14 cellular contexts compared by ENCODE assay signal in the genomic region with DNA sequence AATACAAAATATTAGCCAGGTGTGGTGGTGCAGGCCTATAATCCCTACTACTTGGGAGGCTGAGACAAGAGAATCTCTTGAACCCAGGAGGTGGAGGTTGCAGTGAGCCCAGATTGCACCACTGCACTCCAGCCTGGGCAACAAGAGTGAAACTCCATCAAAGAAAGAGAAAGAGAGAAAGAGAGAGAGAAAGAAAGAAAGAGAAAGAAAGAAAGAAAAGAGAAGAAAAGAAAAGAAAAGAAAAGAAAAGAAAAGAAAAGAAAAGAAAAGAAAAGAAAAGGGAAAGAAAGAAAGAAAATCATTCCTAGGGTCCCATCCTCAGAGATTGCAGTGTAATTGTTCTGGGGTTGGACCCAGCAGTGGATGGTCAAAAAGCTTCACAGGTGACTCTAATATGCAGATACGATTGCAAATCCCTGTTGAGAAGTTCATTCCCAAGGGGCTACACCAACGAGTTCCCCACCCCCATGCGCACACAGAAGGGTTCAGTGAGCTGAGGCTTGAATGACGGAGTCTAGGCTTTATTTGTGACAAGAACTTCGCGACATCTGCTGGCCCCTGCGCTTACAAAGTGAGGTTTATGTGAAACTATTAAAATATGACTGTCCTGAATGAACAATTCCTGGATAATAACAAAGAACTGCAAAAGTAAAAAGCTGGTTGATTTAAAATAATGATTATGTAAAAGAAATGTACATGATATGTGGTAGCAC. TPM values are rescaled to one million over a fixed set of nuclear protein-coding genes. Genes with fewer than 3 reads are reported as not detected.
A peak's percentile ranks its signal among the peaks of the same experiment; 100 is the strongest.
DNase-seq lines count a peak whose midpoint lies in the region; ATAC-seq and TF ChIP-seq lines count a peak whose summit lies in the region.
"Had no signal": no experiment of that assay in that cellular context is flagged by ENCODE, and none has a peak within 500 bp of the region (broad histone marks: within the 10 kb centered on the region; RNA-seq: fewer than 3 reads in every experiment).

No MANE protein-coding gene starts in this region.

- POLR2A ChIA-PET in HEK293 (lab: Yijun Ruan, JAX), result interaction anchor here (0.5 to 1.3 kb wide), 3 partner anchors 49 to 266 kb away, joined by 3 to 4 read pairs (median 3); no protein-coding TSS in a partner anchor
- POLR2A ChIA-PET in PC-9 (lab: Charles Lee; ENCODE audit: unreplicated experiment), result interaction anchor here (0.6 kb wide), 1 partner anchor 73 kb away, joined by 3 read pairs; no protein-coding TSS in a partner anchor

- no peak overlapping the region for H2BK15ac ChIP-seq in mesendoderm (replicated peaks; ENCODE audit: low read depth)

- H3K9me3 ChIP-seq in HEK293 (ENCODE audit: control insufficient read depth, insufficient read depth, low read depth, low read length) (no peaks in the 10 kb centered on the region), PC-9 (ENCODE audit: insufficient read depth, low read depth) (no peaks in the 10 kb centered on the region), lower lobe of right lung (no peaks in the 10 kb centered on the region)
- H3K9me3 ChIP-seq: esophagus muscularis mucosa, tibial artery had no signal

- TF ChIP-seq CTCF in HEK293 (tag by site-specific recombination; IDR thresholded peaks at IDR 0.05), result no peak
- TF ChIP-seq CTCF in PC-9 (conservative IDR thresholded peaks at IDR 0.05), result no peak
- TF ChIP-seq CTCF in lower lobe of right lung (IDR thresholded peaks at IDR 0.05), result no peak

- H3K36me3 ChIP-seq in HEK293 (ENCODE audit: control insufficient read depth in 2 of 2, insufficient read depth in 1 of 2, low read length in 2 of 2), result no peaks in the 10 kb centered on the region
- H3K36me3 ChIP-seq in PC-9 (ENCODE audit: low read depth), result no peaks in the 10 kb centered on the region
- H3K36me3 ChIP-seq in mesendoderm (ENCODE audit: control insufficient read depth, insufficient read depth, low read length), result no peaks in the 10 kb centered on the region
- no peaks in the 10 kb centered on the region for H3K36me3 ChIP-seq in lower lobe of right lung
- H3K36me3 ChIP-seq: esophagus muscularis mucosa, tibial artery had no signal

- H3K79me1 ChIP-seq in mesendoderm (ENCODE audit: low read length), result no peaks in the 10 kb centered on the region

- no TSS peak for BruUV-seq in PC-9 (replicated peaks; lab: Mats Ljungman, UMichigan)

- no peak overlapping the region for H3K4me3 ChIP-seq in HEK293 (ENCODE audit: low read depth, low read length)
- H3K4me3 ChIP-seq in PC-9, result no peak overlapping the region
- H3K4me3 ChIP-seq in mesendoderm (ENCODE audit: low read length), result no peak overlapping the region
- H3K4me3 ChIP-seq in lower lobe of right lung, result no peak overlapping the region

- H2AFZ ChIP-seq in PC-9, result no peak overlapping the region

- peak overlapping the region; percentile 57 for H3K56ac ChIP-seq in mesendoderm (ENCODE audit: low read length)

- no peaks in the 10 kb centered on the region for H4K20me1 ChIP-seq in PC-9 (ENCODE audit: insufficient read depth)

- H3K4me1 ChIP-seq in HEK293 (ENCODE audit: control insufficient read depth, insufficient read depth, low read length), result peaks cover 4% of the 10 kb centered on the region; the same call in 1 of the 2 replicates
- peaks cover 15% of the 10 kb centered on the region for H3K4me1 ChIP-seq in PC-9 (replicated peaks; ENCODE audit: insufficient read depth)
- peaks cover 9% of the 10 kb centered on the region for H3K4me1 ChIP-seq in mesendoderm (ENCODE audit: control insufficient read depth, low read depth, low read length)
- H3K4me1 ChIP-seq in lower lobe of right lung, result peaks cover 11% of the 10 kb centered on the region

- intact Hi-C loops in PC-9 (cut with micrococcal nuclease; ENCODE audit: unreplicated experiment) (loop anchor here (1.0 to 10.0 kb wide), 4 partner anchors 74 to 281 kb away; a partner anchor contains a TSS), lower lobe of right lung (cut with DNase I) (loop anchor here (5.0 kb wide), 1 partner anchor 76 kb away; no protein-coding TSS in a partner anchor)

- CTCF ChIA-PET in HEK293 (lab: Yijun Ruan, JAX), result interaction anchor here (0.6 to 3.0 kb wide), 18 partner anchors 8 to 283 kb away, joined by 3 to 28 read pairs (median 4); a partner anchor contains a TSS
- CTCF ChIA-PET in PC-9 (lab: Charles Lee), result interaction anchor here (1.0 kb wide), 1 partner anchor 147 kb away, joined by 3 read pairs; a partner anchor contains a TSS

- ATAC-seq in lower lobe of right lung, result no peak

- H2AK5ac ChIP-seq in mesendoderm (ENCODE audit: low read length), result no peak overlapping the region

- H3K4ac ChIP-seq in mesendoderm (ENCODE audit: low read depth, low read length), result no peak overlapping the region

- no peak overlapping the region for H4K5ac ChIP-seq in mesendoderm (ENCODE audit: low read length)

- no CpG with 5 or more reads among the region's 7 CpGs for WGBS in mesendoderm (ENCODE audit: extremely low coverage, insufficient coverage, low lambda C conversion rate)

- H3K9me2 ChIP-seq in PC-9 (ENCODE audit: insufficient read depth), result no peaks in the 10 kb centered on the region

- H2BK120ac ChIP-seq in mesendoderm (ENCODE audit: low read depth, low read length), result no peak overlapping the region

- DNase-seq in NCI-H526 (lab: John Stamatoyannopoulos, UW) (peak; percentile 8 to 58), NCI-H526 treated with DMSO at 0.1 percent for 48 hours (lab: John Stamatoyannopoulos, UW) (no peak), PC-9 (no peak), mesendoderm (no peak), lower lobe of right lung (no peak), hepatic stellate cell (ENCODE audit: low spot score) (no peak)
- no peak for DNase-seq in stimulated activated CD4-positive, alpha-beta T cell treated with anti-CD3 and anti-CD28 coated beads, Interleukin-2, amount 100 ng/mL, for 24 hours

- H3K9ac ChIP-seq in mesendoderm (ENCODE audit: low read length), result no peak overlapping the region

- no peak overlapping the region for H3K18ac ChIP-seq in mesendoderm (ENCODE audit: low read length)

- peak overlapping the region; percentile 44 for H3K4me2 ChIP-seq in PC-9
- H3K4me2 ChIP-seq in mesendoderm (ENCODE audit: low read length), result no peak overlapping the region

- H3F3A ChIP-seq in PC-9 (ENCODE audit: insufficient read depth, low read depth), result peaks cover 22% of the 10 kb centered on the region

- H3K27me3 ChIP-seq in PC-9 (ENCODE audit: insufficient read depth, low read depth) (no peaks in the 10 kb centered on the region), mesendoderm (ENCODE audit: insufficient read depth, low read length, poor library complexity) (no peaks in the 10 kb centered on the region), lower lobe of right lung (ENCODE audit: low read depth) (no peaks in the 10 kb centered on the region)
- H3K27me3 ChIP-seq: esophagus muscularis mucosa, tibial artery had no signal

- H4K8ac ChIP-seq in mesendoderm (ENCODE audit: low read depth, low read length), result no peak overlapping the region

- H2BK5ac ChIP-seq in mesendoderm (ENCODE audit: low read length), result no peak overlapping the region

- no peaks in the 10 kb centered on the region for H3K79me2 ChIP-seq in PC-9 (ENCODE audit: low read depth)
- H3K79me2 ChIP-seq in mesendoderm (ENCODE audit: control insufficient read depth, insufficient read depth, low read length), result no peaks in the 10 kb centered on the region

- H3K27ac ChIP-seq in HEK293 (ENCODE audit: extremely low read depth, low read depth, low read length) (no peak overlapping the region), PC-9 (no peak overlapping the region), mesendoderm (ENCODE audit: low read depth, low read length) (no peak overlapping the region), lower lobe of right lung (no peak overlapping the region)
- H3K27ac ChIP-seq: C4-2B had no signal

- no peak overlapping the region for H3K23ac ChIP-seq in mesendoderm (ENCODE audit: low read length)

TF ChIP-seq in HEK293, 187 proteins besides CTCF, POLR2A, EP300 and RAD21:
- peak; percentile 89 for TF ChIP-seq PRDM1 (tag by site-specific recombination; IDR thresholded peaks at IDR 0.05)
- peak; percentile 60; the same call in 1 of the 2 replicates for TF ChIP-seq ZNF366 (tag by site-specific recombination; conservative IDR thresholded peaks at IDR 0.05)
- no peak for TF ChIP-seq KLF9 (tag by site-specific recombination; IDR thresholded peaks at IDR 0.05; ENCODE audit: low read depth)

RNA-seq across cellular contexts. Expression of a gene that starts 17.4 kb away (rescaled TPM):
- total RNA-seq in PC-9 (2021) (not detected in 2 replicates), lower lobe of right lung (not detected)
- polyA plus RNA-seq in mesendoderm (2013, experiment 1 of 2), result not detected
- polyA plus RNA-seq in mesendoderm (2013, experiment 2 of 2), result not detected
- total RNA-seq: activated CD8-positive, alpha-beta memory T cell treated with anti-CD3 and anti-CD28 coated beads, Interleukin-2, amount 10 ng/mL, durations not matched to agents 7 days and 5 days; dermis microvascular lymphatic vessel endothelial cell; esophagus muscularis mucosa; osteocyte had no signal

RNA-seq across cellular contexts. Expression of a gene that starts 20.7 kb away (rescaled TPM):
- total RNA-seq in PC-9 (2021) (not detected in 2 replicates), lower lobe of right lung (not detected)
- polyA plus RNA-seq in mesendoderm (2013, experiment 1 of 2), result not detected
- polyA plus RNA-seq in mesendoderm (2013, experiment 2 of 2), result not detected
- total RNA-seq: activated CD8-positive, alpha-beta memory T cell treated with anti-CD3 and anti-CD28 coated beads, Interleukin-2, amount 10 ng/mL, durations not matched to agents 7 days and 5 days; dermis microvascular lymphatic vessel endothelial cell; esophagus muscularis mucosa; osteocyte had no signal

RNA-seq across cellular contexts. Expression of a gene that starts 33.0 kb away (rescaled TPM):
- total RNA-seq in PC-9 (2021) (not detected in 2 replicates), lower lobe of right lung (not detected)
- not detected for polyA plus RNA-seq in mesendoderm (2013, experiment 1 of 2)
- not detected for polyA plus RNA-seq in mesendoderm (2013, experiment 2 of 2)
- total RNA-seq: activated CD8-positive, alpha-beta memory T cell treated with anti-CD3 and anti-CD28 coated beads, Interleukin-2, amount 10 ng/mL, durations not matched to agents 7 days and 5 days; dermis microvascular lymphatic vessel endothelial cell; esophagus muscularis mucosa; osteocyte had no signal

RNA-seq across cellular contexts. Expression of a gene that starts 47.7 kb away (rescaled TPM):
- total RNA-seq in PC-9 (2021), result not detected in 2 replicates
- polyA plus RNA-seq in mesendoderm (2013, experiment 1 of 2), result 0.04 TPM
- not detected for polyA plus RNA-seq in mesendoderm (2013, experiment 2 of 2)
- total RNA-seq in lower lobe of right lung, result not detected
- total RNA-seq: activated CD8-positive, alpha-beta memory T cell treated with anti-CD3 and anti-CD28 coated beads, Interleukin-2, amount 10 ng/mL, durations not matched to agents 7 days and 5 days; dermis microvascular lymphatic vessel endothelial cell; esophagus muscularis mucosa; osteocyte had no signal

Comparison
In these comparisons a context has a peak if more than half of its experiments do, and no peak if none do; other contexts are left out.
1. DNase-seq: peak in NCI-H526 (2 of 2); none in NCI-H526 treated with DMSO at 0.1 percent for 48 hours (single experiment), PC-9 (0 of 2), mesendoderm (single experiment), lower lobe of right lung (single experiment), stimulated activated CD4-positive, alpha-beta T cell treated with anti-CD3 and anti-CD28 coated beads, Interleukin-2, amount 100 ng/mL, for 24 hours (0 of 2) and hepatic stellate cell (single experiment).